In the genomic region with DNA sequence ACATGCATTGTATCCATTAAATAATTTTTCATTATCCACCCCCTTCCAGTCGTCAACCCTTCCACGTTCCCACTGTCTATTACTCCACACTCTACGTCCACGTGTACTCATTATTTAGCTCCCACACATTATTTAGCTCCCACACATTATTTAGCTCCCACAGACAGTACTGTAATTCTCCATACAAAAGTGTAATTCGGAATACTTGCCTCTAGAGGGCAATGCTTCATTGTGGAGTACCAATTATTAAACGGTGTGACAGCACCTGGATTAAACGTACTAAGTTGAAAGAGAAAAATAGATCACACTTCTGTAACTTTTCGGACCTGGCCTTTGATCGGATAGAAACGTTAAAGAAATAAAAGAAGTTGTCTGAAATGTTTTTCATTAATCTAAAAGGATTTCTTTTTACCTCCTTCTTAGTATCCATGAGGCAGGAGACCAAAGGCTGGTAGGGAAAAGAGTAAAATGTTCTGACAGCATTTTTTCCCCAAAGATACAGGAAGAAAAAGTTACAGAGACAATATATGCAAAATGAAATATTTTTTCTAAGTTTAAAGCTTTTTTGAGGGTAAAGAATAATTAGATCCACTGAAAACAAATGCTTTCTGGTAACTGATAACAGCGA, we compare ENCODE assay signal across 8 cellular contexts.
DNase-seq lines count a peak whose midpoint lies in the region; ATAC-seq and TF ChIP-seq lines count a peak whose summit lies in the region.

No MANE protein-coding gene starts in this region.

- peak; percentile 96 for ATAC-seq in GM18508 (IDR thresholded peaks at IDR 0.05; ENCODE audit: insufficient read depth, unreplicated experiment)
- ATAC-seq in HG02852 (IDR thresholded peaks at IDR 0.05; ENCODE audit: unreplicated experiment) = peak; percentile 91

- H3K36me3 Mint-ChIP-seq in type B pancreatic cell = no peaks in the 10 kb centered on the region

- no peak overlapping the region for H3K4me3 ChIP-seq in BE2C (ENCODE audit: low read depth, low read length)
- no peak overlapping the region for H3K4me3 ChIP-seq in iPS DF 6.9 (ENCODE audit: low read length)

- no peaks in the 10 kb centered on the region for H3K27me3 Mint-ChIP-seq in type B pancreatic cell

- H3K9me3 ChIP-seq in BE2C (no peaks in the 10 kb centered on the region), iPS DF 6.9 (ENCODE audit: control insufficient read depth, insufficient read depth, low read length) (no peaks in the 10 kb centered on the region)

- no CpG with 5 or more reads among the region's 11 CpGs for WGBS in iPS DF 6.9 (ENCODE audit: insufficient coverage, insufficient read length)

- TF ChIP-seq CTCF in BE2C (IDR thresholded peaks at IDR 0.05; ENCODE audit: low read depth, low read length) (peak; percentile 61), VCaP (conservative IDR thresholded peaks at IDR 0.05) (peak; percentile 83), type B pancreatic cell (conservative IDR thresholded peaks at IDR 0.05) (peak; percentile 79)

- H3K27ac ChIP-seq in VCaP (no peak overlapping the region), iPS DF 6.9 (ENCODE audit: low read length) (no peak overlapping the region)

- no peaks in the 10 kb centered on the region for H3K4me1 Mint-ChIP-seq in type B pancreatic cell (ENCODE audit: unreplicated experiment)

- H3K4me1 ChIP-seq in BE2C = no peaks in the 10 kb centered on the region
- no peaks in the 10 kb centered on the region for H3K4me1 ChIP-seq in iPS DF 6.9 (ENCODE audit: control insufficient read depth, insufficient read depth, low read length)

- H3K27ac Mint-ChIP-seq in type B pancreatic cell = no peak overlapping the region

- no peaks in the 10 kb centered on the region for H3K9me3 Mint-ChIP-seq in type B pancreatic cell

- no peak overlapping the region for H3K4me3 Mint-ChIP-seq in type B pancreatic cell

- H3K27me3 ChIP-seq in BE2C = no peaks in the 10 kb centered on the region
- H3K27me3 ChIP-seq in iPS DF 6.9 (ENCODE audit: control insufficient read depth, insufficient read depth, low read length) = no peaks in the 10 kb centered on the region

- H3K36me3 ChIP-seq in BE2C (no peaks in the 10 kb centered on the region), iPS DF 6.9 (ENCODE audit: control insufficient read depth, insufficient read depth, low read length) (no peaks in the 10 kb centered on the region)

- DNase-seq in BE2C = no peak
- DNase-seq in NCI-H1105 treated with DMSO at 0.1 percent for 48 hours (lab: John Stamatoyannopoulos, UW) = peak; percentile 65
- peak; percentile 11 for DNase-seq in iPS DF 6.9 (ENCODE audit: low read depth, low spot score)
- DNase-seq in type B pancreatic cell (ENCODE audit: extremely low spot score, unreplicated experiment) = no peak
- DNase-seq in stimulated activated CD4-positive, alpha-beta T cell treated with anti-CD3 and anti-CD28 coated beads, Interleukin-2, amount 100 ng/mL, for 48 hours = no peak

Comparison
In these comparisons a context has a peak if more than half of its experiments do, and no peak if none do; other contexts are left out.
1. DNase-seq: peak in NCI-H1105 treated with DMSO at 0.1 percent for 48 hours (single experiment) and iPS DF 6.9 (single experiment); none in BE2C (single experiment), type B pancreatic cell (single experiment) and stimulated activated CD4-positive, alpha-beta T cell treated with anti-CD3 and anti-CD28 coated beads, Interleukin-2, amount 100 ng/mL, for 48 hours (0 of 2).
2. Peak in every context shown above with its lines, with median percentiles within 50 percentile points of each other: CTCF ChIP-seq.